In the genomic region with DNA sequence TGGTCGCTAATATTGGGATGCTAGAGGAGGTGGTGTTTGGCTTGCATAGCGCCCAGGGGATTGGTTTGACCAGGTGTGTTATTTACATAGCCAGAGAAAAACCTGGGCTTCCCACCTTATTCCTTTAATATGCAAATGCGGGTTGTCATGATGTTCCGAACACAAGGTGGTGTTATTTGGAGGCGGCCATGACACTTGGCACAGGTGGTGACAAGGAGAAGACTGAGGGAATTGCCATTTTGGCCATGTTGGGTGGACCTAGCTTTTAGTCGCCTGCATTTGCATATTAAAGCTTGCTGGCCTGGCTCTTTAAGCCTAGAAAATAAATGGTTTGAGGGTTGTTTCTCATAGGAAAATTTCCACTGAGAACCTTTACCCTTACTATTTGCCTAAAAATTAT, we compare ENCODE assay signal across 10 cellular contexts.
"Had no signal": no experiment of that assay in that cellular context is flagged by ENCODE, and none has a peak within 500 bp of the region (broad histone marks: within the 10 kb centered on the region; RNA-seq: fewer than 3 reads in every experiment).

No MANE protein-coding gene starts in this region.

- H3K27ac ChIP-seq: HL-60, KMS-11 had no signal

- H3K4me2 ChIP-seq: KMS-11 had no signal

- H3K36me3 ChIP-seq: HAP-1 had no signal

- H3K36me3 Mint-ChIP-seq: IgD-negative memory B cell had no signal

- DNase-seq: GOT3, HFFc6, KBM-7 had no signal

- H3K4me3 ChIP-seq: HAP-1 had no signal

- H3K9me3 ChIP-seq: HAP-1 had no signal

- FAIRE-seq: H54, HepG2 had no signal

- H3K9ac ChIP-seq: KMS-11 had no signal

- H3K27me3 Mint-ChIP-seq: IgD-negative memory B cell had no signal

- H3K27ac Mint-ChIP-seq: HFFc6, IgD-negative memory B cell had no signal

- H3K4me1 ChIP-seq: HAP-1 had no signal

- ATAC-seq: HCT116, HepG2 had no signal

- H3K4me3 Mint-ChIP-seq: HFFc6, IgD-negative memory B cell had no signal

- H3K4me1 Mint-ChIP-seq: IgD-negative memory B cell had no signal
